In the genomic region with DNA sequence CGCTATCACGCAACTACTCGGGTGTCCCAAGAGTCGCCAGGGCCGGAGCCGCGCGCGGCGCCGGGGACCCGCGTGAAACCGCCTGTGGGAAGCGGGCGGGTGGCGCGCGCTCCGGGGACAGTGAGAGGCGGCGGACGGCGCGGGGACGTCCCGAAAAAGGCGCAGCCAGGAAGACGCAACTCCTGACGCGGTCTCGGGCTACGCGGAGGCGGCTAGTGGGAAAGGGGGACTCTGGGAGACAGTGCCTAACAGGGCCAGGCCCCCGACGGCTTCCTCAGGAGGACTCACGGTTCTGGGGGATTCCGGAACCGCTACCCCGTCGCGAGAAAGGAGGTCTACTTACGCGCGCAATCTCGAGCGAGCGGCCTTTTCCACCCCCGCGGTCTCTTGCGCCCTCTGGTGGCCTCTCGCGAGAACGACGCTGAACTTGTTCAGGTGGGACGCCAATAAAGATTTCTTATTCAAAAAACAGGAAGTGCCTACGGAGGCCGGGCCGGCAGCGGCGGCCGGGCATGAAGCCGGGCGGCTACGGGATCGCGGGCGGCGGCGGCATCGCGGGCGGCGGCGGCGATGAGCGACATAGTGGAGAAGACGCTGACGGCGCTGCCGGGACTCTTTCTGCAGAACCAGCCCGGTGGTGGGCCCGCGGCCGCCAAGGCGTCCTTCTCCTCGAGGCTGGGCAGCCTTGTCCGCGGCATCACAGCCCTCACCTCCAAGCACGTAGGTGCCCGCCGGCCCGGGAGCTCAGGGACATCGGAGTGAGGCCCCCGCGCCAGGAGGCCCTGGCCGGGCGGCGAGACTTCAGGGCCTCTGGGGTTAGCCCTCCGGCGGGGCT, we compare ENCODE assay signal across 1 cellular context.
TF ChIP-seq lines count a peak whose summit lies in the region.

A gene (plus strand): TSS at position 475 of the 835 bp plus-strand sequence. CDS start 96 bp downstream, at position 571.

TF ChIP-seq in HepG2, 621 proteins besides CTCF, POLR2A, EP300 and RAD21 (continued from another document and continues in another):
- TF ChIP-seq, protein P1, sequence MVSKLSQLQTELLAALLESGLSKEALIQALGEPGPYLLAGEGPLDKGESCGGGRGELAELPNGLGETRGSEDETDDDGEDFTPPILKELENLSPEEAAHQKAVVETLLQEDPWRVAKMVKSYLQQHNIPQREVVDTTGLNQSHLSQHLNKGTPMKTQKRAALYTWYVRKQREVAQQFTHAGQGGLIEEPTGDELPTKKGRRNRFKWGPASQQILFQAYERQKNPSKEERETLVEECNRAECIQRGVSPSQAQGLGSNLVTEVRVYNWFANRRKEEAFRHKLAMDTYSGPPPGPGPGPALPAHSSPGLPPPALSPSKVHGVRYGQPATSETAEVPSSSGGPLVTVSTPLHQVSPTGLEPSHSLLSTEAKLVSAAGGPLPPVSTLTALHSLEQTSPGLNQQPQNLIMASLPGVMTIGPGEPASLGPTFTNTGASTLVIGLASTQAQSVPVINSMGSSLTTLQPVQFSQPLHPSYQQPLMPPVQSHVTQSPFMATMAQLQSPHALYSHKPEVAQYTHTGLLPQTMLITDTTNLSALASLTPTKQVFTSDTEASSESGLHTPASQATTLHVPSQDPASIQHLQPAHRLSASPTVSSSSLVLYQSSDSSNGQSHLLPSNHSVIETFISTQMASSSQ (IDR thresholded peaks at IDR 0.05; ENCODE audit: low read depth) = no peak
- TF ChIP-seq, protein P1 (CRISPR knock-in tag; IDR thresholded peaks at IDR 0.05; ENCODE audit: borderline replicate concordance) = no peak
- TF ChIP-seq ZNF672 (CRISPR knock-in tag; IDR thresholded peaks at IDR 0.05) (no peak), SOX6 (IDR thresholded peaks at IDR 0.05) (no peak), SOX6 (CRISPR knock-in tag; IDR thresholded peaks at IDR 0.05) (peak; percentile 44; the same call in 1 of the 2 replicates), FOSL2 (CRISPR knock-in tag; IDR thresholded peaks at IDR 0.05) (peak; percentile 41; the same call in 1 of the 2 replicates), ZBTB8A (CRISPR knock-in tag; IDR thresholded peaks at IDR 0.05; ENCODE audit: borderline replicate concordance, low read depth) (no peak), ZSCAN30 (CRISPR knock-in tag; IDR thresholded peaks at IDR 0.05) (peak; percentile 40; the same call in 1 of the 2 replicates), ZNF501 (CRISPR knock-in tag; IDR thresholded peaks at IDR 0.05) (peak; percentile 73), ZNF329 (CRISPR knock-in tag; IDR thresholded peaks at IDR 0.05; ENCODE audit: low read depth) (no peak), ZNF614 (CRISPR knock-in tag; IDR thresholded peaks at IDR 0.05; ENCODE audit: borderline replicate concordance) (peak; percentile 65; the same call in 1 of the 2 replicates), STAG1 (CRISPR knock-in tag; IDR thresholded peaks at IDR 0.05) (peak; percentile 96), NFYC (CRISPR knock-in tag; IDR thresholded peaks at IDR 0.05) (no peak), RELA (CRISPR knock-in tag; IDR thresholded peaks at IDR 0.05) (no peak), NPAS2 (CRISPR knock-in tag; IDR thresholded peaks at IDR 0.05; ENCODE audit: borderline replicate concordance) (no peak), MAFK (conservative IDR thresholded peaks at IDR 0.05 in 1 of 2, IDR thresholded peaks at IDR 0.05 in 1 of 2; ENCODE audit: low read length in 2 of 2) (no peak), ZNF264 (CRISPR knock-in tag; IDR thresholded peaks at IDR 0.05) (no peak), ZNF766 (CRISPR knock-in tag; IDR thresholded peaks at IDR 0.05; ENCODE audit: borderline replicate concordance) (no peak; the same call in 1 of the 2 replicates), FOXA1 (IDR thresholded peaks at IDR 0.05) (no peak), FOXA1 (CRISPR knock-in tag; IDR thresholded peaks at IDR 0.05) (no peak), ZNF546 (CRISPR knock-in tag; conservative IDR thresholded peaks at IDR 0.05) (no peak)
- TF ChIP-seq, protein P2, sequence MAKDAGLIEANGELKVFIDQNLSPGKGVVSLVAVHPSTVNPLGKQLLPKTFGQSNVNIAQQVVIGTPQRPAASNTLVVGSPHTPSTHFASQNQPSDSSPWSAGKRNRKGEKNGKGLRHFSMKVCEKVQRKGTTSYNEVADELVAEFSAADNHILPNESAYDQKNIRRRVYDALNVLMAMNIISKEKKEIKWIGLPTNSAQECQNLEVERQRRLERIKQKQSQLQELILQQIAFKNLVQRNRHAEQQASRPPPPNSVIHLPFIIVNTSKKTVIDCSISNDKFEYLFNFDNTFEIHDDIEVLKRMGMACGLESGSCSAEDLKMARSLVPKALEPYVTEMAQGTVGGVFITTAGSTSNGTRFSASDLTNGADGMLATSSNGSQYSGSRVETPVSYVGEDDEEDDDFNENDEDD (CRISPR knock-in tag; IDR thresholded peaks at IDR 0.05; ENCODE audit: borderline replicate concordance) = peak; percentile 41; the same call in 1 of the 2 replicates
- TF ChIP-seq, protein P3, sequence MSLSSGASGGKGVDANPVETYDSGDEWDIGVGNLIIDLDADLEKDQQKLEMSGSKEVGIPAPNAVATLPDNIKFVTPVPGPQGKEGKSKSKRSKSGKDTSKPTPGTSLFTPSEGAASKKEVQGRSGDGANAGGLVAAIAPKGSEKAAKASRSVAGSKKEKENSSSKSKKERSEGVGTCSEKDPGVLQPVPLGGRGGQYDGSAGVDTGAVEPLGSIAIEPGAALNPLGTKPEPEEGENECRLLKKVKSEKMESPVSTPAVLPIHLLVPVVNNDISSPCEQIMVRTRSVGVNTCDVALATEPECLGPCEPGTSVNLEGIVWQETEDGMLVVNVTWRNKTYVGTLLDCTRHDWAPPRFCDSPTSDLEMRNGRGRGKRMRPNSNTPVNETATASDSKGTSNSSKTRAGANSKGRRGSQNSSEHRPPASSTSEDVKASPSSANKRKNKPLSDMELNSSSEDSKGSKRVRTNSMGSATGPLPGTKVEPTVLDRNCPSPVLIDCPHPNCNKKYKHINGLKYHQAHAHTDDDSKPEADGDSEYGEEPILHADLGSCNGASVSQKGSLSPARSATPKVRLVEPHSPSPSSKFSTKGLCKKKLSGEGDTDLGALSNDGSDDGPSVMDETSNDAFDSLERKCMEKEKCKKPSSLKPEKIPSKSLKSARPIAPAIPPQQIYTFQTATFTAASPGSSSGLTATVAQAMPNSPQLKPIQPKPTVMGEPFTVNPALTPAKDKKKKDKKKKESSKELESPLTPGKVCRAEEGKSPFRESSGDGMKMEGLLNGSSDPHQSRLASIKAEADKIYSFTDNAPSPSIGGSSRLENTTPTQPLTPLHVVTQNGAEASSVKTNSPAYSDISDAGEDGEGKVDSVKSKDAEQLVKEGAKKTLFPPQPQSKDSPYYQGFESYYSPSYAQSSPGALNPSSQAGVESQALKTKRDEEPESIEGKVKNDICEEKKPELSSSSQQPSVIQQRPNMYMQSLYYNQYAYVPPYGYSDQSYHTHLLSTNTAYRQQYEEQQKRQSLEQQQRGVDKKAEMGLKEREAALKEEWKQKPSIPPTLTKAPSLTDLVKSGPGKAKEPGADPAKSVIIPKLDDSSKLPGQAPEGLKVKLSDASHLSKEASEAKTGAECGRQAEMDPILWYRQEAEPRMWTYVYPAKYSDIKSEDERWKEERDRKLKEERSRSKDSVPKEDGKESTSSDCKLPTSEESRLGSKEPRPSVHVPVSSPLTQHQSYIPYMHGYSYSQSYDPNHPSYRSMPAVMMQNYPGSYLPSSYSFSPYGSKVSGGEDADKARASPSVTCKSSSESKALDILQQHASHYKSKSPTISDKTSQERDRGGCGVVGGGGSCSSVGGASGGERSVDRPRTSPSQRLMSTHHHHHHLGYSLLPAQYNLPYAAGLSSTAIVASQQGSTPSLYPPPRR (CRISPR knock-in tag; IDR thresholded peaks at IDR 0.05; ENCODE audit: borderline replicate concordance) = no peak
- TF ChIP-seq, protein P4, sequence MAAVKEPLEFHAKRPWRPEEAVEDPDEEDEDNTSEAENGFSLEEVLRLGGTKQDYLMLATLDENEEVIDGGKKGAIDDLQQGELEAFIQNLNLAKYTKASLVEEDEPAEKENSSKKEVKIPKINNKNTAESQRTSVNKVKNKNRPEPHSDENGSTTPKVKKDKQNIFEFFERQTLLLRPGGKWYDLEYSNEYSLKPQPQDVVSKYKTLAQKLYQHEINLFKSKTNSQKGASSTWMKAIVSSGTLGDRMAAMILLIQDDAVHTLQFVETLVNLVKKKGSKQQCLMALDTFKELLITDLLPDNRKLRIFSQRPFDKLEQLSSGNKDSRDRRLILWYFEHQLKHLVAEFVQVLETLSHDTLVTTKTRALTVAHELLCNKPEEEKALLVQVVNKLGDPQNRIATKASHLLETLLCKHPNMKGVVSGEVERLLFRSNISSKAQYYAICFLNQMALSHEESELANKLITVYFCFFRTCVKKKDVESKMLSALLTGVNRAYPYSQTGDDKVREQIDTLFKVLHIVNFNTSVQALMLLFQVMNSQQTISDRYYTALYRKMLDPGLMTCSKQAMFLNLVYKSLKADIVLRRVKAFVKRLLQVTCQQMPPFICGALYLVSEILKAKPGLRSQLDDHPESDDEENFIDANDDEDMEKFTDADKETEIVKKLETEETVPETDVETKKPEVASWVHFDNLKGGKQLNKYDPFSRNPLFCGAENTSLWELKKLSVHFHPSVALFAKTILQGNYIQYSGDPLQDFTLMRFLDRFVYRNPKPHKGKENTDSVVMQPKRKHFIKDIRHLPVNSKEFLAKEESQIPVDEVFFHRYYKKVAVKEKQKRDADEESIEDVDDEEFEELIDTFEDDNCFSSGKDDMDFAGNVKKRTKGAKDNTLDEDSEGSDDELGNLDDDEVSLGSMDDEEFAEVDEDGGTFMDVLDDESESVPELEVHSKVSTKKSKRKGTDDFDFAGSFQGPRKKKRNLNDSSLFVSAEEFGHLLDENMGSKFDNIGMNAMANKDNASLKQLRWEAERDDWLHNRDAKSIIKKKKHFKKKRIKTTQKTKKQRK (IDR thresholded peaks at IDR 0.05; ENCODE audit: low read length) = no peak
- TF ChIP-seq, protein P5, sequence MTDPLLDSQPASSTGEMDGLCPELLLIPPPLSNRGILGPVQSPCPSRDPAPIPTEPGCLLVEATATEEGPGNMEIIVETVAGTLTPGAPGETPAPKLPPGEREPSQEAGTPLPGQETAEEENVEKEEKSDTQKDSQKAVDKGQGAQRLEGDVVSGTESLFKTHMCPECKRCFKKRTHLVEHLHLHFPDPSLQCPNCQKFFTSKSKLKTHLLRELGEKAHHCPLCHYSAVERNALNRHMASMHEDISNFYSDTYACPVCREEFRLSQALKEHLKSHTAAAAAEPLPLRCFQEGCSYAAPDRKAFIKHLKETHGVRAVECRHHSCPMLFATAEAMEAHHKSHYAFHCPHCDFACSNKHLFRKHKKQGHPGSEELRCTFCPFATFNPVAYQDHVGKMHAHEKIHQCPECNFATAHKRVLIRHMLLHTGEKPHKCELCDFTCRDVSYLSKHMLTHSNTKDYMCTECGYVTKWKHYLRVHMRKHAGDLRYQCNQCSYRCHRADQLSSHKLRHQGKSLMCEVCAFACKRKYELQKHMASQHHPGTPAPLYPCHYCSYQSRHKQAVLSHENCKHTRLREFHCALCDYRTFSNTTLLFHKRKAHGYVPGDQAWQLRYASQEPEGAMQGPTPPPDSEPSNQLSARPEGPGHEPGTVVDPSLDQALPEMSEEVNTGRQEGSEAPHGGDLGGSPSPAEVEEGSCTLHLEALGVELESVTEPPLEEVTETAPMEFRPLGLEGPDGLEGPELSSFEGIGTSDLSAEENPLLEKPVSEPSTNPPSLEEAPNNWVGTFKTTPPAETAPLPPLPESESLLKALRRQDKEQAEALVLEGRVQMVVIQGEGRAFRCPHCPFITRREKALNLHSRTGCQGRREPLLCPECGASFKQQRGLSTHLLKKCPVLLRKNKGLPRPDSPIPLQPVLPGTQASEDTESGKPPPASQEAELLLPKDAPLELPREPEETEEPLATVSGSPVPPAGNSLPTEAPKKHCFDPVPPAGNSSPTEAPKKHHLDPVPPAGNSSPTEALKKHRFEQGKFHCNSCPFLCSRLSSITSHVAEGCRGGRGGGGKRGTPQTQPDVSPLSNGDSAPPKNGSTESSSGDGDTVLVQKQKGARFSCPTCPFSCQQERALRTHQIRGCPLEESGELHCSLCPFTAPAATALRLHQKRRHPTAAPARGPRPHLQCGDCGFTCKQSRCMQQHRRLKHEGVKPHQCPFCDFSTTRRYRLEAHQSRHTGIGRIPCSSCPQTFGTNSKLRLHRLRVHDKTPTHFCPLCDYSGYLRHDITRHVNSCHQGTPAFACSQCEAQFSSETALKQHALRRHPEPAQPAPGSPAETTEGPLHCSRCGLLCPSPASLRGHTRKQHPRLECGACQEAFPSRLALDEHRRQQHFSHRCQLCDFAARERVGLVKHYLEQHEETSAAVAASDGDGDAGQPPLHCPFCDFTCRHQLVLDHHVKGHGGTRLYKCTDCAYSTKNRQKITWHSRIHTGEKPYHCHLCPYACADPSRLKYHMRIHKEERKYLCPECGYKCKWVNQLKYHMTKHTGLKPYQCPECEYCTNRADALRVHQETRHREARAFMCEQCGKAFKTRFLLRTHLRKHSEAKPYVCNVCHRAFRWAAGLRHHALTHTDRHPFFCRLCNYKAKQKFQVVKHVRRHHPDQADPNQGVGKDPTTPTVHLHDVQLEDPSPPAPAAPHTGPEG (CRISPR knock-in tag; IDR thresholded peaks at IDR 0.05) = peak; percentile 8; the same call in 1 of the 2 replicates
- TF ChIP-seq, protein P6, sequence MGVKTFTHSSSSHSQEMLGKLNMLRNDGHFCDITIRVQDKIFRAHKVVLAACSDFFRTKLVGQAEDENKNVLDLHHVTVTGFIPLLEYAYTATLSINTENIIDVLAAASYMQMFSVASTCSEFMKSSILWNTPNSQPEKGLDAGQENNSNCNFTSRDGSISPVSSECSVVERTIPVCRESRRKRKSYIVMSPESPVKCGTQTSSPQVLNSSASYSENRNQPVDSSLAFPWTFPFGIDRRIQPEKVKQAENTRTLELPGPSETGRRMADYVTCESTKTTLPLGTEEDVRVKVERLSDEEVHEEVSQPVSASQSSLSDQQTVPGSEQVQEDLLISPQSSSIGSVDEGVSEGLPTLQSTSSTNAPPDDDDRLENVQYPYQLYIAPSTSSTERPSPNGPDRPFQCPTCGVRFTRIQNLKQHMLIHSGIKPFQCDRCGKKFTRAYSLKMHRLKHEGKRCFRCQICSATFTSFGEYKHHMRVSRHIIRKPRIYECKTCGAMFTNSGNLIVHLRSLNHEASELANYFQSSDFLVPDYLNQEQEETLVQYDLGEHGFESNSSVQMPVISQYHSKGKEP (CRISPR knock-in tag; IDR thresholded peaks at IDR 0.05) = no peak
- TF ChIP-seq, protein P7, sequence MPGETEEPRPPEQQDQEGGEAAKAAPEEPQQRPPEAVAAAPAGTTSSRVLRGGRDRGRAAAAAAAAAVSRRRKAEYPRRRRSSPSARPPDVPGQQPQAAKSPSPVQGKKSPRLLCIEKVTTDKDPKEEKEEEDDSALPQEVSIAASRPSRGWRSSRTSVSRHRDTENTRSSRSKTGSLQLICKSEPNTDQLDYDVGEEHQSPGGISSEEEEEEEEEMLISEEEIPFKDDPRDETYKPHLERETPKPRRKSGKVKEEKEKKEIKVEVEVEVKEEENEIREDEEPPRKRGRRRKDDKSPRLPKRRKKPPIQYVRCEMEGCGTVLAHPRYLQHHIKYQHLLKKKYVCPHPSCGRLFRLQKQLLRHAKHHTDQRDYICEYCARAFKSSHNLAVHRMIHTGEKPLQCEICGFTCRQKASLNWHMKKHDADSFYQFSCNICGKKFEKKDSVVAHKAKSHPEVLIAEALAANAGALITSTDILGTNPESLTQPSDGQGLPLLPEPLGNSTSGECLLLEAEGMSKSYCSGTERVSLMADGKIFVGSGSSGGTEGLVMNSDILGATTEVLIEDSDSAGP (CRISPR knock-in tag; IDR thresholded peaks at IDR 0.05; ENCODE audit: borderline replicate concordance) = peak; percentile 81; the same call in 1 of the 2 replicates
